In the genomic region with DNA sequence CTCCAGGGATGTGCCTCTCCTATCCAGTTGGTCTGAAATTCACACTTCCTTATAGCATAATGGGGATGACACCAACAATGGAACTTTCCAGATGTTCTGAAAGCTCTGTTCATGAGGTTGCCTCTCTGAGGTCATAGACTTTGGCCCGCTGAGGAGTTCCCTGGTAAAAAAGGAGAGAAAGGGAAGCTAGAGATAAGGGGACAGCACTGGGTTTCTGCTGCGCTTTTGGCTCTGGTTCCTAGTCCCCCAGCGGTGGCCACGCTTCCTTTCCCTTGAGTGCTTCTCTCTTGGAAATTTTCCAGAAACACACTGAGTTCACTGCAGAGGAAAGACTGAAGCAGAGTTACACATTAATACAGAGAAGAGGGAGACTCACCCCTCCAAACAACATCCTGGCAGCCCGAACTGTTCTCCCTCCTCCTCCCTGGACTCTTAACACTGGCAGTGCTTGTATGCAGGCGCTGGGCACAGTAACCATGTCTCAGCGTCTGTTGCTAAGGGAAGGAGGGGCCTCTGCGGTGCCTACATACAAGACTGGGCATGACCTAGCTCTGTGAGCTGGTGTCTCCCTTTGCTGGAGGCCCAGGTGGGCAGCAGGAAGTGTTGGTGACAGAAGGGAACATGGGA, we compare ENCODE assay signal across 13 cellular contexts. TPM values are rescaled to one million over a fixed set of nuclear protein-coding genes. Genes with fewer than 3 reads are reported as not detected.
DNase-seq lines count a peak whose midpoint lies in the region; ATAC-seq and TF ChIP-seq lines count a peak whose summit lies in the region.
"Had no signal": no experiment of that assay in that cellular context is flagged by ENCODE, and none has a peak within 500 bp of the region (broad histone marks: within the 10 kb centered on the region; RNA-seq: fewer than 3 reads in every experiment).

A gene with protein sequence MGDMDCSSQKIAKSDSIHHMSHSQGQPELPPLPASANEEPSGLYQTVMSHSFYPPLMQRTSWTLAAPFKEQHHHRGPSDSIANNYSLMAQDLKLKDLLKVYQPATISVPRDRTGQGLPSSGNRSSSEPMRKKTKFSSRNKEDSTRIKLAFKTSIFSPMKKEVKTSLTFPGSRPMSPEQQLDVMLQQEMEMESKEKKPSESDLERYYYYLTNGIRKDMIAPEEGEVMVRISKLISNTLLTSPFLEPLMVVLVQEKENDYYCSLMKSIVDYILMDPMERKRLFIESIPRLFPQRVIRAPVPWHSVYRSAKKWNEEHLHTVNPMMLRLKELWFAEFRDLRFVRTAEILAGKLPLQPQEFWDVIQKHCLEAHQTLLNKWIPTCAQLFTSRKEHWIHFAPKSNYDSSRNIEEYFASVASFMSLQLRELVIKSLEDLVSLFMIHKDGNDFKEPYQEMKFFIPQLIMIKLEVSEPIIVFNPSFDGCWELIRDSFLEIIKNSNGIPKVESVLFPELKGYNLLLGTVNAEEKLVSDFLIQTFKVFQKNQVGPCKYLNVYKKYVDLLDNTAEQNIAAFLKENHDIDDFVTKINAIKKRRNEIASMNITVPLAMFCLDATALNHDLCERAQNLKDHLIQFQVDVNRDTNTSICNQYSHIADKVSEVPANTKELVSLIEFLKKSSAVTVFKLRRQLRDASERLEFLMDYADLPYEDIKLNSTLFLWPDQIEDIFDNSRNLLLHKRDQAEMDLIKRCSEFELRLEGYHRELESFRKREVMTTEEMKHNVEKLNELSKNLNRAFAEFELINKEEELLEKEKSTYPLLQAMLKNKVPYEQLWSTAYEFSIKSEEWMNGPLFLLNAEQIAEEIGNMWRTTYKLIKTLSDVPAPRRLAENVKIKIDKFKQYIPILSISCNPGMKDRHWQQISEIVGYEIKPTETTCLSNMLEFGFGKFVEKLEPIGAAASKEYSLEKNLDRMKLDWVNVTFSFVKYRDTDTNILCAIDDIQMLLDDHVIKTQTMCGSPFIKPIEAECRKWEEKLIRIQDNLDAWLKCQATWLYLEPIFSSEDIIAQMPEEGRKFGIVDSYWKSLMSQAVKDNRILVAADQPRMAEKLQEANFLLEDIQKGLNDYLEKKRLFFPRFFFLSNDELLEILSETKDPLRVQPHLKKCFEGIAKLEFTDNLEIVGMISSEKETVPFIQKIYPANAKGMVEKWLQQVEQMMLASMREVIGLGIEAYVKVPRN (N-terminal part only) (minus strand): TSS at position 472 of the 627 bp plus-strand sequence. CDS start 527 bp downstream, outside the sequence.

- peaks cover 0 to 9% (median 6%) of the 10 kb centered on the region in 10 experiments; a peak in 11 of 20 replicates for H3K4me1 ChIP-seq in BLaER1 treated with 17β-estradiol and CSF1 and Interleukin-3, amounts not matched to agents 10 nM and 100 nM
- no peaks in the 10 kb centered on the region for H3K4me1 ChIP-seq in right cardiac atrium (ENCODE audit: control insufficient read depth, insufficient read depth, low read length)
- H3K4me1 ChIP-seq: gastrocnemius medialis, HAP-1 had no signal

- no peaks in the 10 kb centered on the region for H3K27me3 ChIP-seq in BLaER1 treated with 17β-estradiol and CSF1 and Interleukin-3, amounts not matched to agents 10 nM and 100 nM
- H3K27me3 ChIP-seq in right cardiac atrium (ENCODE audit: control insufficient read depth, insufficient read depth), result no peaks in the 10 kb centered on the region
- H3K27me3 ChIP-seq: gastrocnemius medialis had no signal

- 12% methylated on average over 8 of the region's 8 CpGs for WGBS in right cardiac atrium

- no peak for TF ChIP-seq CTCF in osteocyte (IDR thresholded peaks at IDR 0.05)

- no peak within 1 kb of the TSS for H3K4me3 Mint-ChIP-seq in osteocyte (ENCODE audit: unreplicated experiment)
- H3K4me3 Mint-ChIP-seq: CD4-positive, CD25-positive, alpha-beta regulatory T cell had no signal

- H3K9me3 Mint-ChIP-seq in osteocyte (ENCODE audit: unreplicated experiment), result no peaks in the 10 kb centered on the region

- peak within 1 kb of the TSS in 6 of 11 experiments; percentile 14 to 65 (median 22); a peak in 9 of 22 replicates for H3K4me2 ChIP-seq in BLaER1 treated with 17β-estradiol and CSF1 and Interleukin-3, amounts not matched to agents 10 nM and 100 nM

- H3K4me3 ChIP-seq in BLaER1 treated with 17β-estradiol and CSF1 and Interleukin-3, amounts not matched to agents 10 nM and 100 nM, result no peak within 1 kb of the TSS
- H3K4me3 ChIP-seq in right cardiac atrium (ENCODE audit: low read length), result no peak within 1 kb of the TSS
- H3K4me3 ChIP-seq: gastrocnemius medialis, HAP-1 had no signal

- DNase-seq in MV-4-11 (lab: John Stamatoyannopoulos, UW), result peak; percentile 13
- DNase-seq in SHP77 (lab: John Stamatoyannopoulos, UW), result peak; percentile 18 to 57
- DNase-seq in right cardiac atrium, result no peak
- no peak for DNase-seq in EL
- no peak for DNase-seq in osteocyte (ENCODE audit: extremely low spot score, unreplicated experiment)
- DNase-seq: aorta; CD4-positive, CD25-positive, alpha-beta regulatory T cell; gastrocnemius medialis; stimulated activated CD4-positive, alpha-beta T cell treated with anti-CD3 and anti-CD28 coated beads, Interleukin-2, amount 100 ng/mL, for 24 hours had no signal

- H3K4me1 Mint-ChIP-seq in osteocyte (ENCODE audit: unreplicated experiment), result no peaks in the 10 kb centered on the region

- no peaks in the 10 kb centered on the region for H4K20me1 ChIP-seq in BLaER1 treated with 17β-estradiol and CSF1 and Interleukin-3, amounts not matched to agents 10 nM and 100 nM

- peaks cover 24% of the 10 kb centered on the region for H3K27me3 Mint-ChIP-seq in osteocyte (ENCODE audit: unreplicated experiment)

- H3K36me3 ChIP-seq in BLaER1 treated with 17β-estradiol and CSF1 and Interleukin-3, amounts not matched to agents 10 nM and 100 nM, result no peaks in the 10 kb centered on the region
- H3K36me3 ChIP-seq: gastrocnemius medialis, HAP-1 had no signal

- H3K27ac ChIP-seq in BLaER1 treated with 17β-estradiol and CSF1 and Interleukin-3, amounts not matched to agents 10 nM and 100 nM, result no peak within 1 kb of the TSS
- no peak within 1 kb of the TSS for H3K27ac ChIP-seq in right cardiac atrium (ENCODE audit: low read length)
- H3K27ac ChIP-seq: gastrocnemius medialis had no signal

- H3K36me3 Mint-ChIP-seq in osteocyte (ENCODE audit: unreplicated experiment), result no peaks in the 10 kb centered on the region
- H3K36me3 Mint-ChIP-seq: CD4-positive, CD25-positive, alpha-beta regulatory T cell had no signal

- H3K9me3 ChIP-seq in BLaER1 treated with 17β-estradiol and CSF1 and Interleukin-3, amounts not matched to agents 10 nM and 100 nM (replicated peaks in 1 of 11), result 0 out of 22 replicates have a peak, but pooled peaks cover 0 to 4% (median 0%) of the 10 kb centered on the region in 11 experiments
- no peaks in the 10 kb centered on the region for H3K9me3 ChIP-seq in right cardiac atrium (ENCODE audit: control insufficient read depth, low read length)
- H3K9me3 ChIP-seq: gastrocnemius medialis, HAP-1 had no signal

- peak; percentile 68 to 81 for ATAC-seq in right cardiac atrium
- ATAC-seq in HG03442 (IDR thresholded peaks at IDR 0.05; ENCODE audit: unreplicated experiment), result no peak
- ATAC-seq in GM18909 (IDR thresholded peaks at IDR 0.05; ENCODE audit: poor library complexity, unreplicated experiment), result no peak
- ATAC-seq: gastrocnemius medialis had no signal

- no peak within 1 kb of the TSS for H3K9ac ChIP-seq in BLaER1 treated with 17β-estradiol and CSF1 and Interleukin-3, amounts not matched to agents 10 nM and 100 nM

- intact Hi-C loops in right cardiac atrium (cut with DNase I), result loop anchor here in 1 of 4 donors (10.0 kb wide), 2 partner anchors 154 to 404 kb away; no protein-coding TSS in a partner anchor

- H3K27ac Mint-ChIP-seq in osteocyte (ENCODE audit: unreplicated experiment), result no peak within 1 kb of the TSS
- H3K27ac Mint-ChIP-seq: CD4-positive, CD25-positive, alpha-beta regulatory T cell had no signal

RNA-seq across cellular contexts. Expression of the gene that starts here (rescaled TPM):
- total RNA-seq in right cardiac atrium (under 1 TPM; 0.12 to 0.68 (median 0.32) TPM), osteocyte (not detected in 2 replicates)
- 0.09 TPM for polyA plus RNA-seq in right cardiac atrium
- total RNA-seq: aorta; CD4-positive, CD25-positive, alpha-beta regulatory T cell had no signal
- polyA plus RNA-seq: aorta had no signal

Comparison
In these comparisons a context has a peak if more than half of its experiments do, and no peak if none do; other contexts are left out.
1. Peak in ATAC-seq in right cardiac atrium; RNA of the gene not detected or under 1 TPM.
2. DNase-seq: peak in MV-4-11 (single experiment) and SHP77 (2 of 2); none in right cardiac atrium (0 of 3), EL (single experiment) and osteocyte (single experiment).